ENCODE assay signal across 22 cellular contexts in genomic region chr1:118116401-118116800, GRCh38.
DNase-seq lines count a peak whose midpoint lies in the region; ATAC-seq and TF ChIP-seq lines count a peak whose summit lies in the region.
"Had no signal": no experiment of that assay in that cellular context is flagged by ENCODE, and none has a peak within 500 bp of the region (broad histone marks: within the 10 kb centered on the region; RNA-seq: fewer than 3 reads in every experiment).

No MANE protein-coding gene starts in this region.

- no peaks in the 10 kb centered on the region for H3K27me3 ChIP-seq in right atrium auricular region
- H3K27me3 ChIP-seq in subcutaneous abdominal adipose tissue (ENCODE audit: control insufficient read depth in 5 of 5, insufficient read depth in 4 of 5, low read length in 5 of 5) = no peaks in the 10 kb centered on the region
- H3K27me3 ChIP-seq: adrenal gland; BLaER1 treated with 17β-estradiol and CSF1 and Interleukin-3, amounts not matched to agents 10 nM and 100 nM; breast epithelium; colonic mucosa; esophagus muscularis mucosa; neutrophil had no signal

- no peak overlapping the region for H3K27ac ChIP-seq in right atrium auricular region
- H3K27ac ChIP-seq in VCaP = peak overlapping the region; percentile 91
- peak overlapping the region; percentile 93 for H3K27ac ChIP-seq in subcutaneous abdominal adipose tissue (ENCODE audit: low read depth, low read length)
- H3K27ac ChIP-seq: adrenal gland; BLaER1 treated with 17β-estradiol and CSF1 and Interleukin-3, amounts not matched to agents 10 nM and 100 nM; colonic mucosa; esophagus muscularis mucosa; neutrophil had no signal

- no peak for DNase-seq in Right ventricle myocardium inferior (ENCODE audit: missing footprints)
- DNase-seq in right atrium auricular region (ENCODE audit: low spot score) = no peak
- no peak for DNase-seq in HPDE6-E6E7 (ENCODE audit: extremely low spot score)
- no peak for DNase-seq in GM13977 (ENCODE audit: low spot score)
- DNase-seq in SHP77 (lab: John Stamatoyannopoulos, UW) = no peak
- DNase-seq: activated CD8-positive, alpha-beta T cell treated with anti-CD3 and anti-CD28 coated beads, Interleukin-2, amount 10 ng/mL, durations not matched to agents 7 days and 5 days; activated gamma-delta T cell; adrenal gland; colonic mucosa; MV-4-11; NCI-H1694 treated with DMSO at 0.1 percent for 48 hours; OCI-M1; stimulated activated naive CD8-positive, alpha-beta T cell treated with anti-CD3 and anti-CD28 coated beads, Interleukin-15, amount 100 ng/mL, for 72 hours; SW 1271 had no signal

- peak; percentile 48 for ATAC-seq in Right ventricle myocardium inferior
- ATAC-seq: activated CD4-positive, CD25-positive, alpha-beta regulatory T cell treated with anti-CD3 and anti-CD28 coated beads, Interleukin-2, amount 50 U/mL, for 24 hours; activated CD8-positive, alpha-beta T cell treated with anti-CD3 and anti-CD28 coated beads, Interleukin-2, amount 10 ng/mL, durations not matched to agents 7 days and 5 days; stimulated activated naive CD8-positive, alpha-beta T cell treated with anti-CD3 and anti-CD28 coated beads, Interleukin-15, amount 100 ng/mL, for 72 hours had no signal

- no peaks in the 10 kb centered on the region for H3K9me3 Mint-ChIP-seq in nephron
- H3K9me3 Mint-ChIP-seq: stimulated activated naive CD8-positive, alpha-beta T cell treated with anti-CD3 and anti-CD28 coated beads, Interleukin-15, amount 100 ng/mL, for 72 hours had no signal

- H3K4me1 ChIP-seq in right atrium auricular region = no peaks in the 10 kb centered on the region
- peaks cover 8 to 59% (median 53%) of the 10 kb centered on the region in 5 donors for H3K4me1 ChIP-seq in subcutaneous abdominal adipose tissue (ENCODE audit: control insufficient read depth in 5 of 5, insufficient read depth in 5 of 5, low read length in 5 of 5)
- H3K4me1 ChIP-seq: adrenal gland, breast epithelium, colonic mucosa had no signal

- H3K27me3 Mint-ChIP-seq in nephron (ENCODE audit: low read depth) = peaks cover 4% of the 10 kb centered on the region

- H3K9ac ChIP-seq in subcutaneous abdominal adipose tissue (ENCODE audit: low read length in 5 of 5) = peak overlapping the region in 2 of 5 donors; percentile 1 to 10
- H3K9ac ChIP-seq: BLaER1 treated with 17β-estradiol and CSF1 and Interleukin-3, amounts not matched to agents 10 nM and 100 nM had no signal

- H3K4me1 Mint-ChIP-seq in nephron = peaks cover 40% of the 10 kb centered on the region
- H3K4me1 Mint-ChIP-seq: stimulated activated naive CD8-positive, alpha-beta T cell treated with anti-CD3 and anti-CD28 coated beads, Interleukin-15, amount 100 ng/mL, for 72 hours had no signal

- no peaks in the 10 kb centered on the region for H3K36me3 Mint-ChIP-seq in nephron (ENCODE audit: low read depth)

- no peak overlapping the region for H3K4me3 Mint-ChIP-seq in nephron
- H3K4me3 Mint-ChIP-seq: activated CD8-positive, alpha-beta T cell treated with anti-CD3 and anti-CD28 coated beads, Interleukin-2, amount 10 ng/mL, durations not matched to agents 7 days and 5 days; stimulated activated naive CD8-positive, alpha-beta T cell treated with anti-CD3 and anti-CD28 coated beads, Interleukin-15, amount 100 ng/mL, for 72 hours had no signal

- TF ChIP-seq CTCF in right atrium auricular region (IDR thresholded peaks at IDR 0.05) (no peak), VCaP (conservative IDR thresholded peaks at IDR 0.05) (no peak), nephron (IDR thresholded peaks at IDR 0.05; ENCODE audit: unreplicated experiment in 3 of 3) (no peak), GM13977 (IDR thresholded peaks at IDR 0.05; ENCODE audit: extremely low read depth, insufficient read depth, missing control alignments) (no peak)

- H3K4me3 ChIP-seq in right atrium auricular region (no peak overlapping the region), subcutaneous abdominal adipose tissue (ENCODE audit: low read depth in 1 of 5, low read length in 5 of 5) (no peak overlapping the region)
- H3K4me3 ChIP-seq: adrenal gland; BLaER1 treated with 17β-estradiol and CSF1 and Interleukin-3, amounts not matched to agents 10 nM and 100 nM; breast epithelium; colonic mucosa; esophagus muscularis mucosa had no signal

- H3K36me3 ChIP-seq in right atrium auricular region = no peaks in the 10 kb centered on the region
- no peaks in the 10 kb centered on the region for H3K36me3 ChIP-seq in subcutaneous abdominal adipose tissue (ENCODE audit: control insufficient read depth in 5 of 5, insufficient read depth in 5 of 5, low read length in 5 of 5)
- H3K36me3 ChIP-seq: adrenal gland; BLaER1 treated with 17β-estradiol and CSF1 and Interleukin-3, amounts not matched to agents 10 nM and 100 nM; breast epithelium; colonic mucosa; esophagus muscularis mucosa; neutrophil had no signal

- in situ Hi-C loops in GM13977 (cut with MboI; ENCODE audit: low pct_unique_long_range_greater_than_20kb, low sequenced_read_pairs, unreplicated experiment) = no loop called here

- intact Hi-C loops in Right ventricle myocardium inferior (cut with DNase I) = no loop called here

- H3K9me3 ChIP-seq in right atrium auricular region (no peaks in the 10 kb centered on the region), subcutaneous abdominal adipose tissue (ENCODE audit: control insufficient read depth in 5 of 5, low read length in 5 of 5) (no peaks in the 10 kb centered on the region)
- H3K9me3 ChIP-seq: adrenal gland; BLaER1 treated with 17β-estradiol and CSF1 and Interleukin-3, amounts not matched to agents 10 nM and 100 nM; breast epithelium; colonic mucosa; esophagus muscularis mucosa; neutrophil had no signal

- peak overlapping the region; percentile 14 to 57 (median 38) for H3K27ac Mint-ChIP-seq in nephron
- H3K27ac Mint-ChIP-seq: activated CD8-positive, alpha-beta T cell treated with anti-CD3 and anti-CD28 coated beads, Interleukin-2, amount 10 ng/mL, durations not matched to agents 7 days and 5 days; stimulated activated naive CD8-positive, alpha-beta T cell treated with anti-CD3 and anti-CD28 coated beads, Interleukin-15, amount 100 ng/mL, for 72 hours had no signal

Comparison
In these comparisons a context has a peak if more than half of its experiments do, and no peak if none do; other contexts are left out.
1. H3K27ac ChIP-seq: peak in VCaP (single experiment) and subcutaneous abdominal adipose tissue (single experiment); none in right atrium auricular region (0 of 2).